ENCODE assay signal across 8 cellular contexts in the genomic region with DNA sequence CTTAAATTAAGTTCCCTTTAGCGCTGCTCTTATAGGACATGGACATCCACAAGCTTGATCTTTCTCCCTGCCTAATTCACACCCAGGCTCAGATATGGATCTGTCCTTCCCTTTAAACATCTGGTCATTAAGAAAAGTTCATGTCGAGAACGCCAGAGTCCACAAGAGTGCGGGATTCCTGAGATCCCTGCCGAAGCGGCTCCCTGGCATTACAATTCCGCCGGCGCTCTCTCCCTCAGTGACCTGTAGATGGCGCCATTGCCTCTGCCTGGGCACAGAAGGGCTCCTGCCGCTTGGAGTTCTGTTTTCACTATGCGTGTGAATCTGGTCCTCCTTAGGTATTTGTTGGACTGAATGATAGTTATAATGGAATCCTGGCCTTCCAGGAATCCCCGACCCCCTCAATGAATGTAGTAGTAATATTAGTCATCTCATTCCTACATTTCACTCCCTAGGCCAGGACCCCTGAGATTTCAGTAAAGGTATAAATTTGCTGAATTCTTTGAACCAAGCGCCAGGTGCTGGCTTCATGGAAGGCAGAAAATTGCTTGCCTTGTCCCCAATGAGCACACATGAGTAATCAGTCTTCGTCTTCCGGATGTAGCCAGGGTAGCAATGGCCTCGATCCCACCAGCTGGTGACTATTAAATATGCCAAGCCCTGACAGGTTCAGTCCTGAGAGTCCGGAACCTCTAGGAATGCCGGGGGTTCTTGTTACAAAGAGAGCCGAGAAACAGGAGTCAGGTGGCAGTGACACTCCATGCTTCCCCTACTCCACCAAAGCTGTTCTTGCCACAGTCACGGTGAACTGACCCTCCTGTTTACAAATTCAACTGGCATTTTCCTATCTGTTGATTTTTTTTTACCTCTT. TPM values are rescaled to one million over a fixed set of nuclear protein-coding genes. Genes with fewer than 3 reads are reported as not detected.
DNase-seq lines count a peak whose midpoint lies in the region; ATAC-seq, FAIRE-seq and TF ChIP-seq lines count a peak whose summit lies in the region.

No MANE protein-coding gene starts in this region.

- peaks cover 6% of the 10 kb centered on the region for H3K4me1 Mint-ChIP-seq in central memory CD8-positive, alpha-beta T cell

- no TSS peak for BruUV-seq in HCT116 (replicated peaks; lab: Mats Ljungman, UMichigan)

- H3K9ac ChIP-seq in HCT116 (ENCODE audit: low read length) (no peak overlapping the region), kidney (ENCODE audit: low read length in 2 of 2) (peak overlapping the region in 1 of 2 donors; percentile 10)

- RAD21 ChIA-PET in HCT116 (lab: Charles Lee; ENCODE audit: low non-redundant PET in 1 of 2, low total read pairs in 2 of 2, uncharacterized antibody in 2 of 2, unreplicated experiment in 2 of 2), result no interaction called here

- H3K79me2 ChIP-seq in HCT116 (ENCODE audit: insufficient read depth, low read length), result no peaks in the 10 kb centered on the region

- H3K4me2 ChIP-seq in HCT116 (ENCODE audit: low read length), result peak overlapping the region; percentile 51

- H3K27ac Mint-ChIP-seq in central memory CD8-positive, alpha-beta T cell (ENCODE audit: low read depth), result no peak overlapping the region

- ATAC-seq in HCT116 (peak; percentile 97), HG02840 (IDR thresholded peaks at IDR 0.05; ENCODE audit: low FRiP score, unreplicated experiment) (no peak)
- ATAC-seq in activated CD4-positive, CD25-positive, alpha-beta regulatory T cell treated with anti-CD3 and anti-CD28 coated beads, Interleukin-2, amount 50 U/mL, for 24 hours, result peak; percentile 33 to 56
- no peak for ATAC-seq in central memory CD8-positive, alpha-beta T cell (replicated peaks; ENCODE audit: extremely low read depth, poor library complexity, severe bottlenecking)

- H3K9me3 ChIP-seq in HCT116 (ENCODE audit: control insufficient read depth in 1 of 2, insufficient read depth in 1 of 2, low read depth in 1 of 2, low read length in 2 of 2), result no peaks in the 10 kb centered on the region
- H3K9me3 ChIP-seq in kidney (ENCODE audit: control insufficient read depth in 1 of 2, low read length in 2 of 2), result no peaks in the 10 kb centered on the region

- TF ChIP-seq RAD21 in HCT116 (IDR thresholded peaks at IDR 0.05; ENCODE audit: low read depth), result peak; percentile 92

- H3K9me2 ChIP-seq in HCT116 (ENCODE audit: insufficient read depth), result no peaks in the 10 kb centered on the region

- CTCF ChIA-PET in HCT116 (lab: Charles Lee), result interaction anchor here (0.6 to 1.5 kb wide), 4 partner anchors 9 to 86 kb away, joined by 3 to 5 read pairs (median 4); no protein-coding TSS in a partner anchor

- POLR2A ChIA-PET in HCT116 (lab: Charles Lee), result no interaction called here

- peak overlapping the region; percentile 76 for H2AFZ ChIP-seq in HCT116 (ENCODE audit: low read depth, low read length, poor library complexity, severe bottlenecking)

- H3K27me3 Mint-ChIP-seq in central memory CD8-positive, alpha-beta T cell, result peaks cover 26% of the 10 kb centered on the region

- H4K20me1 ChIP-seq in HCT116 (ENCODE audit: insufficient read depth), result no peaks in the 10 kb centered on the region

- FAIRE-seq in kidney (lab: Jason Lieb, UNC), result no peak

- H3K36me3 ChIP-seq in HCT116 (ENCODE audit: control insufficient read depth in 1 of 2, insufficient read depth in 2 of 2, low read length in 2 of 2), result no peaks in the 10 kb centered on the region
- H3K36me3 ChIP-seq in kidney (ENCODE audit: control insufficient read depth in 1 of 2, insufficient read depth in 2 of 2, low read length in 2 of 2), result no peaks in the 10 kb centered on the region

- peak; percentile 98 to 99 (median 99) for TF ChIP-seq CTCF in HCT116 (IDR thresholded peaks at IDR 0.05 in 2 of 3, conservative IDR thresholded peaks at IDR 0.05 in 1 of 3; ENCODE audit: borderline replicate concordance in 1 of 3, insufficient read depth in 1 of 3, low read depth in 2 of 3, low read length in 2 of 3)
- TF ChIP-seq CTCF in kidney (IDR thresholded peaks at IDR 0.05; ENCODE audit: borderline replicate concordance, extremely low read depth, insufficient read depth), result peak; percentile 83

- H3K27me3 ChIP-seq in HCT116 (ENCODE audit: insufficient read depth, low read length), result no peaks in the 10 kb centered on the region

- intact Hi-C loops in HCT116 (cut with micrococcal nuclease) (loop anchor here (2.0 to 5.0 kb wide), 3 partner anchors 85 to 560 kb away; partner anchors contain the start of gene FAM136A), kidney (cut with DNase I) (no loop called here)

- H3K27ac ChIP-seq in HCT116 (ENCODE audit: low read depth, low read length), result no peak overlapping the region
- no peak overlapping the region for H3K27ac ChIP-seq in kidney (ENCODE audit: low read depth in 2 of 2, low read length in 2 of 2)

- no peak for TF ChIP-seq POLR2A in HCT116 (IDR thresholded peaks at IDR 0.05; ENCODE audit: borderline replicate concordance, extremely low read depth, insufficient read depth, insufficient read length)

- H3K9me3 Mint-ChIP-seq in central memory CD8-positive, alpha-beta T cell, result no peaks in the 10 kb centered on the region

- H3K4me1 ChIP-seq in HCT116 (ENCODE audit: control insufficient read depth in 1 of 2, insufficient read depth in 2 of 2, low read length in 2 of 2), result peaks cover 0 to 3% of the 10 kb centered on the region in 2 experiments; a peak in 1 of 4 replicates
- H3K4me1 ChIP-seq in kidney (ENCODE audit: control insufficient read depth in 1 of 2, insufficient read depth in 1 of 2, low read depth in 1 of 2, low read length in 2 of 2), result no peaks in the 10 kb centered on the region

- H3K4me3 Mint-ChIP-seq in central memory CD8-positive, alpha-beta T cell, result no peak overlapping the region

- no peaks in the 10 kb centered on the region for H3K36me3 Mint-ChIP-seq in central memory CD8-positive, alpha-beta T cell (ENCODE audit: insufficient read depth)

- DNase-seq in COLO668 (lab: John Stamatoyannopoulos, UW; ENCODE audit: unreplicated experiment) (peak; percentile 76), HCT116 (ENCODE audit: low read depth, low spot score) (peak; percentile 71), NCI-H345 treated with DMSO at 0.1 percent for 48 hours (lab: John Stamatoyannopoulos, UW; ENCODE audit: unreplicated experiment) (peak; percentile 81), kidney (peak; percentile 88)
- DNase-seq in central memory CD8-positive, alpha-beta T cell (ENCODE audit: low spot score in 2 of 2), result peak; percentile 50 to 62
- peak; percentile 63 to 65 for DNase-seq in stimulated activated CD4-positive, alpha-beta T cell treated with anti-CD3 and anti-CD28 coated beads, Interleukin-1b, Interleukin-23, amount 100 ng/mL, for 4 hours (ENCODE audit: low read depth in 2 of 2)

- H3K4me3 ChIP-seq in HCT116 (replicated peaks in 1 of 2; ENCODE audit: low read depth in 1 of 2, low read length in 2 of 2) (no peak overlapping the region; a peak in 1 of 4 replicates), kidney (ENCODE audit: low read length in 2 of 2) (no peak overlapping the region)

TF ChIP-seq in HCT116, 20 proteins besides CTCF, POLR2A, EP300 and RAD21:
- TF ChIP-seq MAX (IDR thresholded peaks at IDR 0.05), result no peak
TF ChIP-seq in HCT116: peak in this region for 0.

RNA-seq across cellular contexts. Expression of gene CD207, which starts 26.4 kb away (rescaled TPM):
- not detected for total RNA-seq in HCT116 (2021; ENCODE audit: unreplicated experiment)
- not detected in 2 replicates for polyA plus RNA-seq in HCT116 (2012)
- total RNA-seq in kidney, result 0.66 TPM
- not detected for polyA plus RNA-seq in kidney (ENCODE audit: insufficient read depth, low read depth, low replicate concordance)

RNA-seq across cellular contexts. Expression of gene VAX2, which starts 38.4 kb away (rescaled TPM):
- total RNA-seq in HCT116 (2021; ENCODE audit: unreplicated experiment) (0.61 TPM), kidney (2.6 TPM)
- 0.35 and 0.70 TPM in 2 replicates for polyA plus RNA-seq in HCT116 (2012)
- polyA plus RNA-seq in kidney (ENCODE audit: insufficient read depth, low read depth, low replicate concordance), result 0.71 TPM

RNA-seq across cellular contexts. Expression of gene CLEC4F, which starts 41.6 kb away (rescaled TPM):
- total RNA-seq in HCT116 (2021; ENCODE audit: unreplicated experiment) (not detected), kidney (0.72 TPM)
- polyA plus RNA-seq in HCT116 (2012), result 0.04 TPM in 1 of 2 replicates, not detected in the other
- polyA plus RNA-seq in kidney (ENCODE audit: insufficient read depth, low read depth, low replicate concordance), result not detected

Comparison
In these comparisons a context has a peak if more than half of its experiments do, and no peak if none do; other contexts are left out.
1. ATAC-seq: peak in HCT116 (single experiment) and activated CD4-positive, CD25-positive, alpha-beta regulatory T cell treated with anti-CD3 and anti-CD28 coated beads, Interleukin-2, amount 50 U/mL, for 24 hours (2 of 2); none in central memory CD8-positive, alpha-beta T cell (single experiment) and HG02840 (single experiment).
2. Peak in every context shown above with its lines, with median percentiles within 50 percentile points of each other: DNase-seq.